1 cellular context compared by ENCODE assay signal in genomic region chr6:43769526-43770416, GRCh38.
A peak's percentile ranks its signal among the peaks of the same experiment; 100 is the strongest.
TF ChIP-seq lines count a peak whose summit lies in the region.

TSS of gene VEGFA (plus strand) at chr6:43770211.

TF ChIP-seq in HepG2, 621 proteins besides CTCF, POLR2A, EP300 and RAD21 (continued from another document and continues in another):
- TF ChIP-seq ZNF484 (CRISPR knock-in tag; IDR thresholded peaks at IDR 0.05; ENCODE audit: borderline replicate concordance, low read depth): no peak
- TF ChIP-seq TIGD3 (CRISPR knock-in tag; IDR thresholded peaks at IDR 0.05; ENCODE audit: borderline replicate concordance): peak; percentile 58; the same call in 1 of the 2 replicates
- TF ChIP-seq E2F2 (CRISPR knock-in tag; IDR thresholded peaks at IDR 0.05; ENCODE audit: borderline replicate concordance): 0 out of 2 replicates have a peak, but pooled peaks have one; percentile 57
- TF ChIP-seq MTA1 (CRISPR knock-in tag; IDR thresholded peaks at IDR 0.05; ENCODE audit: borderline replicate concordance): 0 out of 2 replicates have a peak, but pooled peaks have one; percentile 67
- TF ChIP-seq ELK4 (CRISPR knock-in tag; IDR thresholded peaks at IDR 0.05; ENCODE audit: borderline replicate concordance): 0 out of 2 replicates have a peak, but pooled peaks have one; percentile 23
- TF ChIP-seq FOXA3 (CRISPR knock-in tag; IDR thresholded peaks at IDR 0.05): peak; percentile 22; the same call in 1 of the 2 replicates
- TF ChIP-seq ZNF569 (CRISPR knock-in tag; IDR thresholded peaks at IDR 0.05; ENCODE audit: borderline replicate concordance): 0 out of 2 replicates have a peak, but pooled peaks have one; percentile 9
- TF ChIP-seq ATF7 (IDR thresholded peaks at IDR 0.05): no peak
- peak; percentile 66; the same call in 1 of the 2 replicates for TF ChIP-seq ATF7 (CRISPR knock-in tag; IDR thresholded peaks at IDR 0.05)
- no peak for TF ChIP-seq CHCHD3 (CRISPR knock-in tag; IDR thresholded peaks at IDR 0.05)
- peak; percentile 45 for TF ChIP-seq TAF15 (IDR thresholded peaks at IDR 0.05; ENCODE audit: low read depth, low read length, poor library complexity, severe bottlenecking)
- TF ChIP-seq MYPOP (CRISPR knock-in tag; IDR thresholded peaks at IDR 0.05): 0 out of 2 replicates have a peak, but pooled peaks have one; percentile 20
- TF ChIP-seq ZSCAN21 (CRISPR knock-in tag; IDR thresholded peaks at IDR 0.05; ENCODE audit: borderline replicate concordance): peak; percentile 23; the same call in 1 of the 2 replicates
- peak; percentile 91 for TF ChIP-seq ZNF414 (CRISPR knock-in tag; IDR thresholded peaks at IDR 0.05)
- peak; percentile 12; the same call in 1 of the 2 replicates for TF ChIP-seq KDM1A (CRISPR knock-in tag; IDR thresholded peaks at IDR 0.05)
- TF ChIP-seq RNF2 (conservative IDR thresholded peaks at IDR 0.05; ENCODE audit: low read depth): no peak
- TF ChIP-seq ZNF703 (CRISPR knock-in tag; IDR thresholded peaks at IDR 0.05; ENCODE audit: borderline replicate concordance): peak; percentile 15; the same call in 1 of the 2 replicates
- TF ChIP-seq SMYD3 (CRISPR knock-in tag; IDR thresholded peaks at IDR 0.05): 0 out of 2 replicates have a peak, but pooled peaks have one; percentile 55
- no peak for TF ChIP-seq ZNF776 (CRISPR knock-in tag; IDR thresholded peaks at IDR 0.05)
- peak; percentile 38; the same call in 1 of the 2 replicates for TF ChIP-seq RARA (CRISPR knock-in tag; IDR thresholded peaks at IDR 0.05)
- TF ChIP-seq ZNF891 (CRISPR knock-in tag; IDR thresholded peaks at IDR 0.05): peak; percentile 33
- no peak for TF ChIP-seq PLRG1 (conservative IDR thresholded peaks at IDR 0.05)
- 0 out of 2 replicates have a peak, but pooled peaks have one; percentile 41 for TF ChIP-seq ZNF431 (CRISPR knock-in tag; IDR thresholded peaks at IDR 0.05; ENCODE audit: borderline replicate concordance, low read depth)
- TF ChIP-seq ZNF180 (CRISPR knock-in tag; IDR thresholded peaks at IDR 0.05; ENCODE audit: borderline replicate concordance, low read depth): peak; percentile 65; the same call in 1 of the 2 replicates
- peak; percentile 63; the same call in 1 of the 2 replicates for TF ChIP-seq ARID4A (CRISPR knock-in tag; IDR thresholded peaks at IDR 0.05; ENCODE audit: borderline replicate concordance)
- TF ChIP-seq POLR2AphosphoS2 (IDR thresholded peaks at IDR 0.05; ENCODE audit: low read depth, low read length): no peak
- TF ChIP-seq ZNF574 (CRISPR knock-in tag; IDR thresholded peaks at IDR 0.05): peak; percentile 80
- TF ChIP-seq HNRNPLL (IDR thresholded peaks at IDR 0.05; ENCODE audit: low read depth, low read length, poor library complexity, severe bottlenecking): peak; percentile 58
- peak; percentile 75 for TF ChIP-seq ZNF749 (CRISPR knock-in tag; IDR thresholded peaks at IDR 0.05; ENCODE audit: borderline replicate concordance)
- no peak for TF ChIP-seq ZBTB42 (CRISPR knock-in tag; IDR thresholded peaks at IDR 0.05)
- no peak for TF ChIP-seq ZNF546 (CRISPR knock-in tag; conservative IDR thresholded peaks at IDR 0.05)
- TF ChIP-seq JDP2 (CRISPR knock-in tag; IDR thresholded peaks at IDR 0.05; ENCODE audit: borderline replicate concordance): no peak
- peak; percentile 24 for TF ChIP-seq ZNF18 (CRISPR knock-in tag; IDR thresholded peaks at IDR 0.05; ENCODE audit: insufficient replicate concordance)
- peak in 1 of 2 experiments; percentile 62; a peak in 2 of 4 replicates for TF ChIP-seq ATF4 (CRISPR knock-in tag; IDR thresholded peaks at IDR 0.05)
- TF ChIP-seq PAX8 (CRISPR knock-in tag; IDR thresholded peaks at IDR 0.05; ENCODE audit: borderline replicate concordance): 0 out of 2 replicates have a peak, but pooled peaks have one; percentile 38
- TF ChIP-seq GZF1 (CRISPR knock-in tag; IDR thresholded peaks at IDR 0.05): no peak
- TF ChIP-seq ZNF580 (CRISPR knock-in tag; IDR thresholded peaks at IDR 0.05; ENCODE audit: borderline replicate concordance, low read depth): peak; percentile 69; the same call in 1 of the 2 replicates
- no peak for TF ChIP-seq SIX4 (CRISPR knock-in tag; IDR thresholded peaks at IDR 0.05)
- peak; percentile 24 for TF ChIP-seq MAF1 (CRISPR knock-in tag; IDR thresholded peaks at IDR 0.05; ENCODE audit: borderline replicate concordance)
- peak; percentile 63 for TF ChIP-seq ZNF772 (CRISPR knock-in tag; IDR thresholded peaks at IDR 0.05)
- peak; percentile 36; the same call in 1 of the 2 replicates for TF ChIP-seq ZBTB38 (CRISPR knock-in tag; IDR thresholded peaks at IDR 0.05)
- peak; percentile 73; the same call in 1 of the 2 replicates for TF ChIP-seq ZNF432 (CRISPR knock-in tag; IDR thresholded peaks at IDR 0.05; ENCODE audit: borderline replicate concordance)
- peak; percentile 73 for TF ChIP-seq HINFP (CRISPR knock-in tag; IDR thresholded peaks at IDR 0.05; ENCODE audit: low read depth)
- TF ChIP-seq ZBTB8A (CRISPR knock-in tag; IDR thresholded peaks at IDR 0.05; ENCODE audit: borderline replicate concordance, low read depth): peak; percentile 69; the same call in 1 of the 2 replicates
- no peak for TF ChIP-seq RCOR2 (CRISPR knock-in tag; IDR thresholded peaks at IDR 0.05)
- TF ChIP-seq ZNF343 (CRISPR knock-in tag; IDR thresholded peaks at IDR 0.05): peak; percentile 88; the same call in 1 of the 2 replicates
- no peak for TF ChIP-seq MAFF (IDR thresholded peaks at IDR 0.05; ENCODE audit: low read depth, low read length)
